ENCODE assay signal across 27 cellular contexts in genomic region chr2:95524195-95524594, GRCh38. TPM values are rescaled to one million over a fixed set of nuclear protein-coding genes. Genes with fewer than 3 reads are reported as not detected.
"Had no signal": no experiment of that assay in that cellular context is flagged by ENCODE, and none has a peak within 500 bp of the region (broad histone marks: within the 10 kb centered on the region; RNA-seq: fewer than 3 reads in every experiment).

No MANE protein-coding gene starts in this region.

- DNase-seq: activated CD4-positive, alpha-beta T cell treated with anti-CD3 and anti-CD28 coated beads for 36 hours; activated CD4-positive, alpha-beta T cell treated with anti-CD3 and anti-CD28 coated beads, Interleukin-2, amount 50 U/mL, for 48 hours; activated CD4-positive, CD25-positive, alpha-beta regulatory T cell; activated CD8-positive, alpha-beta memory T cell treated with anti-CD3 and anti-CD28 coated beads for 24 hours; activated gamma-delta T cell treated with Interleukin-2 at 50 U/mL for 16 hours; activated naive CD4-positive, alpha-beta T cell treated with anti-CD3 and anti-CD28 coated beads, Interleukin-2, amount 50 U/mL, for 16 hours; anterior cingulate cortex; body of pancreas; dermis blood vessel endothelial cell; effector CD4-positive, alpha-beta T cell; esophagus squamous epithelium; foreskin melanocyte; heart right ventricle; kidney glomerular epithelial cell; left lung; lower lobe of right lung; mesenchymal stem cell; posterior cingulate gyrus; right cardiac atrium; spleen; stimulated activated naive CD4-positive, alpha-beta T cell had no signal

- H3K9me3 ChIP-seq: esophagus squamous epithelium, left lung, lower lobe of right lung, spleen, tibial nerve had no signal

- H3K27ac ChIP-seq: body of pancreas, epithelial cell of prostate, esophagus squamous epithelium, heart right ventricle, left lung, lower lobe of right lung, spleen, tibial nerve had no signal

- ATAC-seq: activated CD4-positive, alpha-beta T cell treated with anti-CD3 and anti-CD28 coated beads for 36 hours; body of pancreas; heart right ventricle; left lung; lower lobe of right lung; right cardiac atrium had no signal

- H3K27me3 ChIP-seq: body of pancreas, esophagus squamous epithelium, tibial nerve had no signal

- H3K36me3 ChIP-seq: left lung, lower lobe of right lung, spleen had no signal

- H3K4me3 ChIP-seq: body of pancreas, esophagus squamous epithelium, heart right ventricle, lower lobe of right lung, spleen, tibial nerve had no signal

RNA-seq across cellular contexts. Expression of gene TRIM43B, which starts 39.6 kb away (rescaled TPM):
- total RNA-seq: activated CD4-positive, alpha-beta T cell treated with anti-CD3 and anti-CD28 coated beads for 36 hours; body of pancreas; esophagus squamous epithelium; glomerular endothelial cell; heart right ventricle; left lung; lower lobe of right lung; mononuclear cell; right cardiac atrium; spleen; temporal lobe; tibial nerve; ureter had no signal
- polyA plus RNA-seq: heart right ventricle, right cardiac atrium, spleen had no signal
